ENCODE assay signal across 9 cellular contexts in genomic region chr10:89980166-89980565, GRCh38.
"Had no signal": no experiment of that assay in that cellular context is flagged by ENCODE, and none has a peak within 500 bp of the region (broad histone marks: within the 10 kb centered on the region; RNA-seq: fewer than 3 reads in every experiment).

No MANE protein-coding gene starts in this region.

- ATAC-seq: HCT116, HepG2 had no signal

- DNase-seq: GM23248, H7, HFFc6, KBM-7 had no signal

- H3K4me3 Mint-ChIP-seq: HFFc6, IgD-negative memory B cell had no signal

- H3K27ac Mint-ChIP-seq: HFFc6, IgD-negative memory B cell had no signal

- H3K9ac ChIP-seq: GM23248 had no signal

- H2AFZ ChIP-seq: GM23248 had no signal

- H3K36me3 ChIP-seq: HAP-1 had no signal

- H3K27ac ChIP-seq: GM23248, HL-60 had no signal

- H3K4me3 ChIP-seq: GM23248, HAP-1 had no signal

- H3K9me3 ChIP-seq: HAP-1 had no signal

- H3K36me3 Mint-ChIP-seq: IgD-negative memory B cell had no signal
